14 cellular contexts compared by ENCODE assay signal in the genomic region with DNA sequence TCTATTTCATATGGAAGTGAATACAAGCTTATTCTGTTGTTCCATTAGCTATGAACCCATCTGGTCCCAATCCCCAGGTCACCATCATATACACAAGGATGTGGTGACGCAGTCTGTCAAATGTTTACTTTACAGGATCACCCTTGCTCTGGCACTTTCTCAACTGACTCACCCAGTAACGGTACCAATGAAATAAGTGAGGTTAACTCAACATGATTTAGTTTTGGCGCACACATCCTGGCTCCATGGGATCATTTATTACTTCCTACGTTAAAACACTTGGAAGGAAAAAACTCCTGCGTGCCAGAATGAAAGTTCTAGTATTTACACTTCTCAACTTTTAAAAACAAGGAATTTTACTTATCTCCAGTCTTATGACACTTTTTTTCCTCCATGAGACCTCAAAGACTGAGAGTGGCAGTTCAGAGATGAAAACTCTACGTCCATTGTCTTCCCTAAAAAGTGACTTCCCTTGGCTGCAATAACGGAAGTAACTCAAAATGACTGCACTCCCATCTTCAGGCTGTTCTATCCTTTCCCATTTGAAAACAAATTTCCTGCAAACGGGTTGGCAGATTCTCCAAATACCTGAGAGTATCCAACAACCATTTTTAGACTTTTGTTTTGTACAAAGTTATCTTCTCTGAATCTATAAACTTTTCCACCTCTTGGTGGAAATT. TPM values are rescaled to one million over a fixed set of nuclear protein-coding genes. Genes with fewer than 3 reads are reported as not detected.
DNase-seq lines count a peak whose midpoint lies in the region; ATAC-seq and TF ChIP-seq lines count a peak whose summit lies in the region.
"Had no signal": no experiment of that assay in that cellular context is flagged by ENCODE, and none has a peak within 500 bp of the region (broad histone marks: within the 10 kb centered on the region; RNA-seq: fewer than 3 reads in every experiment).

No MANE protein-coding gene starts in this region.

- no peak overlapping the region for H3K27ac ChIP-seq in left ventricle myocardium inferior (replicated peaks)
- no peak overlapping the region for H3K27ac ChIP-seq in aorta (ENCODE audit: low read depth in 1 of 2, low read length in 2 of 2)
- H3K27ac ChIP-seq: BLaER1 treated with 17β-estradiol and CSF1 and Interleukin-3, amounts not matched to agents 10 nM and 100 nM had no signal

- peak overlapping the region in 5 of 6 donors; percentile 7 to 83 (median 61) for H3K27ac Mint-ChIP-seq in immature natural killer cell
- H3K27ac Mint-ChIP-seq: activated naive CD8-positive, alpha-beta T cell; naive thymus-derived CD4-positive, alpha-beta T cell had no signal

- H3K36me3 ChIP-seq in left ventricle myocardium inferior (no peaks in the 10 kb centered on the region), aorta (ENCODE audit: control insufficient read depth in 1 of 2, insufficient read depth in 2 of 2, low read length in 1 of 2) (no peaks in the 10 kb centered on the region)

- H3K4me3 ChIP-seq in left ventricle myocardium inferior (no peak overlapping the region), astrocyte of the cerebellum (ENCODE audit: low read depth, low read length) (no peak overlapping the region), aorta (ENCODE audit: low read length in 2 of 2) (no peak overlapping the region)
- H3K4me3 ChIP-seq: BLaER1 treated with 17β-estradiol and CSF1 and Interleukin-3, amounts not matched to agents 10 nM and 100 nM had no signal

- 4 to 8% methylated on average over 8 of the region's 8 CpGs for WGBS in aorta, 2 donors

- no peaks in the 10 kb centered on the region for H3K9me3 ChIP-seq in left ventricle myocardium inferior (replicated peaks)
- no peaks in the 10 kb centered on the region for H3K9me3 ChIP-seq in aorta (ENCODE audit: control insufficient read depth, low read length)
- H3K9me3 ChIP-seq: BLaER1 treated with 17β-estradiol and CSF1 and Interleukin-3, amounts not matched to agents 10 nM and 100 nM had no signal

- peak overlapping the region in 1 of 5 donors; percentile 12 for H3K4me3 Mint-ChIP-seq in immature natural killer cell
- H3K4me3 Mint-ChIP-seq: activated naive CD8-positive, alpha-beta T cell; naive thymus-derived CD4-positive, alpha-beta T cell had no signal

- H3K27me3 ChIP-seq in left ventricle myocardium inferior (ENCODE audit: low read depth) (no peaks in the 10 kb centered on the region), aorta (ENCODE audit: control insufficient read depth in 1 of 2, insufficient read depth in 2 of 2, low read length in 1 of 2) (no peaks in the 10 kb centered on the region)
- H3K27me3 ChIP-seq: BLaER1 treated with 17β-estradiol and CSF1 and Interleukin-3, amounts not matched to agents 10 nM and 100 nM had no signal

- DNase-seq in left cardiac atrium (peak; percentile 35), left ventricle myocardium inferior (no peak), astrocyte of the cerebellum (ENCODE audit: low read depth) (peak; percentile 93), immature natural killer cell (no peak), aorta (peak in 1 of 2 donors; percentile 54), DMS153 (lab: John Stamatoyannopoulos, UW) (no peak), left lobe of liver (ENCODE audit: low spot score) (no peak), GM19240 (ENCODE audit: insufficient read length, low spot score) (no peak)
- DNase-seq: head of caudate nucleus; naive thymus-derived CD4-positive, alpha-beta T cell; NCI-H1417 treated with DMSO at 0.1 percent for 48 hours; OCI-M1 had no signal

- ATAC-seq in left cardiac atrium (peak in 1 of 2 donors; percentile 76), aorta (ENCODE audit: low FRiP score) (peak; percentile 42), left lobe of liver (no peak)
- ATAC-seq: naive thymus-derived CD4-positive, alpha-beta T cell had no signal

- H3K27me3 Mint-ChIP-seq in immature natural killer cell (ENCODE audit: low read depth in 3 of 3), result peaks cover 5 to 17% (median 11%) of the 10 kb centered on the region in 3 donors
- H3K27me3 Mint-ChIP-seq: activated naive CD8-positive, alpha-beta T cell; naive thymus-derived CD4-positive, alpha-beta T cell had no signal

- intact Hi-C loops in left cardiac atrium (cut with DNase I), result no loop called here
- intact Hi-C loops in left ventricle myocardium inferior (cut with micrococcal nuclease), result no loop called here
- intact Hi-C loops in aorta (cut with DNase I), result no loop called here

- H3K4me1 ChIP-seq in left ventricle myocardium inferior (peaks cover 6% of the 10 kb centered on the region), aorta (ENCODE audit: control insufficient read depth in 1 of 2, insufficient read depth in 2 of 2, low read length in 2 of 2) (no peaks in the 10 kb centered on the region)
- H3K4me1 ChIP-seq: BLaER1 treated with 17β-estradiol and CSF1 and Interleukin-3, amounts not matched to agents 10 nM and 100 nM had no signal

- in situ Hi-C loops in astrocyte of the cerebellum (cut with HindIII; ENCODE audit: low sequenced_read_pairs), result loop anchor here (10.0 kb wide), 1 partner anchor 323 kb away; no protein-coding TSS in a partner anchor

- no peak for TF ChIP-seq CTCF in left ventricle myocardium inferior (IDR thresholded peaks at IDR 0.05; ENCODE audit: borderline replicate concordance)
- no peak for TF ChIP-seq CTCF in astrocyte of the cerebellum (IDR thresholded peaks at IDR 0.05; ENCODE audit: low read depth, low read length, missing control alignments)

- H3K9me3 Mint-ChIP-seq in immature natural killer cell, result no peaks in the 10 kb centered on the region
- H3K9me3 Mint-ChIP-seq: naive thymus-derived CD4-positive, alpha-beta T cell had no signal

- H3K4me1 Mint-ChIP-seq in immature natural killer cell, result peaks cover 48 to 78% of the 10 kb centered on the region in 2 donors

- peaks cover 23 to 46% (median 41%) of the 10 kb centered on the region in 3 donors for H3K36me3 Mint-ChIP-seq in immature natural killer cell
- H3K36me3 Mint-ChIP-seq: activated naive CD8-positive, alpha-beta T cell had no signal

RNA-seq across cellular contexts. Expression of gene AGPAT4, which starts 15.9 kb away (rescaled TPM):
- total RNA-seq in left cardiac atrium (1 to 10 TPM; 2.9 to 4.6 TPM), left ventricle myocardium inferior (2.2 TPM), aorta (10 to 100 TPM; 17.7 to 17.9 TPM), left lobe of liver (0.88 TPM)
- polyA plus RNA-seq in immature natural killer cell (10 to 100 TPM; 14.4 to 16.6 (median 14.8) TPM), aorta (1 to 10 TPM; 1.0 to 4.2 TPM)

Comparison
In these comparisons a context has a peak if more than half of its experiments do, and no peak if none do; other contexts are left out.
1. DNase-seq: peak in left cardiac atrium (single experiment) and astrocyte of the cerebellum (single experiment); none in left ventricle myocardium inferior (single experiment), immature natural killer cell (0 of 3), DMS153 (single experiment), left lobe of liver (single experiment) and GM19240 (single experiment).